Comparison of ENCODE assay signal across 8 cellular contexts in genomic region chr2:136327162-136327852, GRCh38.
DNase-seq lines count a peak whose midpoint lies in the region; ATAC-seq and TF ChIP-seq lines count a peak whose summit lies in the region.

No MANE protein-coding gene starts in this region.

- DNase-seq in GM13976 (ENCODE audit: low spot score) = peak; percentile 65
- DNase-seq in HEK293T (ENCODE audit: extremely low spot score) = peak; percentile 9
- DNase-seq in NCI-H146 (lab: John Stamatoyannopoulos, UW) = peak; percentile 87
- DNase-seq in activated T-helper 1 cell treated with anti-CD3 and anti-CD28 coated beads, Interleukin-2, amount 50 U/mL, for 16 hours (ENCODE audit: low read depth in 1 of 2, low spot score in 1 of 2) = peak; percentile 52
- peak in 1 of 2 donors; percentile 31 for DNase-seq in memory B cell (ENCODE audit: low spot score in 2 of 2)
- DNase-seq in NCI-H2227 (lab: John Stamatoyannopoulos, UW; ENCODE audit: unreplicated experiment) = no peak
- no peak for DNase-seq in NK-92 (lab: John Stamatoyannopoulos, UW; ENCODE audit: unreplicated experiment)

- in situ Hi-C loops in GM13976 (cut with MboI; ENCODE audit: low sequenced_read_pairs, unreplicated experiment) = no loop called here

- peak overlapping the region; percentile 72 for H3K4me3 Mint-ChIP-seq in memory B cell
- H3K4me3 Mint-ChIP-seq in stimulated activated naive CD8-positive, alpha-beta T cell treated with anti-CD3 and anti-CD28 coated beads, Interleukin-15, Interleukin-2, amounts not matched to agents 100 ng/mL and 50 ng/mL, for 24 hours = peak overlapping the region; percentile 59

- H3K9me3 Mint-ChIP-seq in memory B cell = no peaks in the 10 kb centered on the region
- peaks cover 3% of the 10 kb centered on the region for H3K9me3 Mint-ChIP-seq in stimulated activated naive CD8-positive, alpha-beta T cell treated with anti-CD3 and anti-CD28 coated beads, Interleukin-15, Interleukin-2, amounts not matched to agents 100 ng/mL and 50 ng/mL, for 24 hours

- POLR2A ChIA-PET in HEK293T (lab: Yijun Ruan, JAX) = no interaction called here

- H3K4me1 Mint-ChIP-seq in memory B cell = peaks cover 41% of the 10 kb centered on the region
- H3K4me1 Mint-ChIP-seq in stimulated activated naive CD8-positive, alpha-beta T cell treated with anti-CD3 and anti-CD28 coated beads, Interleukin-15, Interleukin-2, amounts not matched to agents 100 ng/mL and 50 ng/mL, for 24 hours (ENCODE audit: low read depth) = peaks cover 70% of the 10 kb centered on the region

- peak overlapping the region; percentile 95 for H3K27ac Mint-ChIP-seq in memory B cell
- H3K27ac Mint-ChIP-seq in stimulated activated naive CD8-positive, alpha-beta T cell treated with anti-CD3 and anti-CD28 coated beads, Interleukin-15, Interleukin-2, amounts not matched to agents 100 ng/mL and 50 ng/mL, for 24 hours = peak overlapping the region; percentile 86

- no peak for TF ChIP-seq CTCF in GM13976 (IDR thresholded peaks at IDR 0.05; ENCODE audit: borderline replicate concordance, control extremely low read depth, extremely low read depth, insufficient read depth, missing control alignments)

- H3K27me3 Mint-ChIP-seq in memory B cell = no peaks in the 10 kb centered on the region
- H3K27me3 Mint-ChIP-seq in stimulated activated naive CD8-positive, alpha-beta T cell treated with anti-CD3 and anti-CD28 coated beads, Interleukin-15, Interleukin-2, amounts not matched to agents 100 ng/mL and 50 ng/mL, for 24 hours = no peaks in the 10 kb centered on the region

- ATAC-seq in memory B cell (ENCODE audit: low read depth) = peak; percentile 77

- CTCF ChIA-PET in HEK293T (lab: Yijun Ruan, JAX) = no interaction called here

- H3K36me3 Mint-ChIP-seq in memory B cell = peaks cover 1% of the 10 kb centered on the region
- H3K36me3 Mint-ChIP-seq in stimulated activated naive CD8-positive, alpha-beta T cell treated with anti-CD3 and anti-CD28 coated beads, Interleukin-15, Interleukin-2, amounts not matched to agents 100 ng/mL and 50 ng/mL, for 24 hours (ENCODE audit: low read depth) = peaks cover 3% of the 10 kb centered on the region

TF ChIP-seq in HEK293T, 16 proteins besides CTCF, POLR2A, EP300 and RAD21:
- TF ChIP-seq PKNOX1 (IDR thresholded peaks at IDR 0.05) = no peak
- TF ChIP-seq ZNF384 (IDR thresholded peaks at IDR 0.05) = no peak
- TF ChIP-seq SP1 (IDR thresholded peaks at IDR 0.05) = no peak
- TF ChIP-seq L3MBTL2 (conservative IDR thresholded peaks at IDR 0.05) = no peak
- TF ChIP-seq NFRKB (IDR thresholded peaks at IDR 0.05) = no peak
- TF ChIP-seq FOXK2 (IDR thresholded peaks at IDR 0.05) = no peak
- no peak for TF ChIP-seq LEF1 (IDR thresholded peaks at IDR 0.05; ENCODE audit: borderline replicate concordance)
- TF ChIP-seq SUZ12 (IDR thresholded peaks at IDR 0.05) = no peak
- no peak for TF ChIP-seq TARDBP (IDR thresholded peaks at IDR 0.05)
- no peak for TF ChIP-seq ARNT (IDR thresholded peaks at IDR 0.05)
- no peak for TF ChIP-seq ELF4 (IDR thresholded peaks at IDR 0.05)
- TF ChIP-seq HDGF (IDR thresholded peaks at IDR 0.05; ENCODE audit: borderline replicate concordance) = no peak
- no peak for TF ChIP-seq FOXA1 (IDR thresholded peaks at IDR 0.05)
- no peak for TF ChIP-seq BHLHE40 (IDR thresholded peaks at IDR 0.05; ENCODE audit: borderline replicate concordance)
- TF ChIP-seq CTBP1 (IDR thresholded peaks at IDR 0.05; ENCODE audit: borderline replicate concordance) = no peak
- no peak for TF ChIP-seq FOXM1 (IDR thresholded peaks at IDR 0.05; ENCODE audit: borderline replicate concordance)

Comparison
In these comparisons a context has a peak if more than half of its experiments do, and no peak if none do; other contexts are left out.
1. DNase-seq: peak in GM13976 (single experiment), HEK293T (single experiment), NCI-H146 (single experiment) and activated T-helper 1 cell treated with anti-CD3 and anti-CD28 coated beads, Interleukin-2, amount 50 U/mL, for 16 hours (2 of 2); none in NCI-H2227 (single experiment) and NK-92 (single experiment).